In the genomic region with DNA sequence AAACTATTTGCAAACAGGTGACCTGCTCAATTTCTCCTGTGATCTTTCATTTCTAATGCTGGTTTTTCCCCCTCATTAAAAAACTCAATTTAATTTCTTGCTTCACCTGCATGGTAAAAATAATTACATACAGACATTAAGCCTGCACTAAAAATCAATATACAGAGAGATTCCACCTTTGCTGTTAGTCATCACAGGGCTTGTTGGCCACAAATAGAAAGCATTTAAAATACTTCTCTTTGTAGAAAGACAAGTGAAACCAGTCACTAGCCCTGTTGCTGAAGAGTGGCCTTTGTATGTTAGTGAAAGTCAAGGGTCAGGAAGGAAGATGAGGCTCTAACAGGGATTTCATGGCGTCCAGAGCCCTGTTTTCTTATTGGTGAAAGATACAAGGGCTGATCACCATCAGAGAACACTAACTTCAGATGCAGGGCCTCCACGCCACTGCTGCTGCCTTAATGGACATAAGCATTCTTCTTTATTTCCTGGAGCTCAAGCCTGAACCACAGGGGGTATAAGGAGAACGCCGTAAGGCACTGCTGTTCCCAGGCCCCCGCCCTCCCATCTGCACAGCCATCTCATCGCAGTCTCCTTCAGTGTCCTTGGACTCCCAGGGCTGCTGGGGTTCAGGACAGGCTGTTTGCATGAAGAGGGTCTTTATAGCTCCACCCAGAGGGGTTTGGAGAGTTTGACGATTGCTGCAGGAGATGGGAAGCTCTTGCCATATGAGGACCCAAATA, we compare ENCODE assay signal across 1 cellular context.
TF ChIP-seq lines count a peak whose summit lies in the region.

No MANE protein-coding gene starts in this region.

TF ChIP-seq in GM23338, 12 proteins besides CTCF, POLR2A, EP300 and RAD21 (continued from another document):
- TF ChIP-seq, protein P1, sequence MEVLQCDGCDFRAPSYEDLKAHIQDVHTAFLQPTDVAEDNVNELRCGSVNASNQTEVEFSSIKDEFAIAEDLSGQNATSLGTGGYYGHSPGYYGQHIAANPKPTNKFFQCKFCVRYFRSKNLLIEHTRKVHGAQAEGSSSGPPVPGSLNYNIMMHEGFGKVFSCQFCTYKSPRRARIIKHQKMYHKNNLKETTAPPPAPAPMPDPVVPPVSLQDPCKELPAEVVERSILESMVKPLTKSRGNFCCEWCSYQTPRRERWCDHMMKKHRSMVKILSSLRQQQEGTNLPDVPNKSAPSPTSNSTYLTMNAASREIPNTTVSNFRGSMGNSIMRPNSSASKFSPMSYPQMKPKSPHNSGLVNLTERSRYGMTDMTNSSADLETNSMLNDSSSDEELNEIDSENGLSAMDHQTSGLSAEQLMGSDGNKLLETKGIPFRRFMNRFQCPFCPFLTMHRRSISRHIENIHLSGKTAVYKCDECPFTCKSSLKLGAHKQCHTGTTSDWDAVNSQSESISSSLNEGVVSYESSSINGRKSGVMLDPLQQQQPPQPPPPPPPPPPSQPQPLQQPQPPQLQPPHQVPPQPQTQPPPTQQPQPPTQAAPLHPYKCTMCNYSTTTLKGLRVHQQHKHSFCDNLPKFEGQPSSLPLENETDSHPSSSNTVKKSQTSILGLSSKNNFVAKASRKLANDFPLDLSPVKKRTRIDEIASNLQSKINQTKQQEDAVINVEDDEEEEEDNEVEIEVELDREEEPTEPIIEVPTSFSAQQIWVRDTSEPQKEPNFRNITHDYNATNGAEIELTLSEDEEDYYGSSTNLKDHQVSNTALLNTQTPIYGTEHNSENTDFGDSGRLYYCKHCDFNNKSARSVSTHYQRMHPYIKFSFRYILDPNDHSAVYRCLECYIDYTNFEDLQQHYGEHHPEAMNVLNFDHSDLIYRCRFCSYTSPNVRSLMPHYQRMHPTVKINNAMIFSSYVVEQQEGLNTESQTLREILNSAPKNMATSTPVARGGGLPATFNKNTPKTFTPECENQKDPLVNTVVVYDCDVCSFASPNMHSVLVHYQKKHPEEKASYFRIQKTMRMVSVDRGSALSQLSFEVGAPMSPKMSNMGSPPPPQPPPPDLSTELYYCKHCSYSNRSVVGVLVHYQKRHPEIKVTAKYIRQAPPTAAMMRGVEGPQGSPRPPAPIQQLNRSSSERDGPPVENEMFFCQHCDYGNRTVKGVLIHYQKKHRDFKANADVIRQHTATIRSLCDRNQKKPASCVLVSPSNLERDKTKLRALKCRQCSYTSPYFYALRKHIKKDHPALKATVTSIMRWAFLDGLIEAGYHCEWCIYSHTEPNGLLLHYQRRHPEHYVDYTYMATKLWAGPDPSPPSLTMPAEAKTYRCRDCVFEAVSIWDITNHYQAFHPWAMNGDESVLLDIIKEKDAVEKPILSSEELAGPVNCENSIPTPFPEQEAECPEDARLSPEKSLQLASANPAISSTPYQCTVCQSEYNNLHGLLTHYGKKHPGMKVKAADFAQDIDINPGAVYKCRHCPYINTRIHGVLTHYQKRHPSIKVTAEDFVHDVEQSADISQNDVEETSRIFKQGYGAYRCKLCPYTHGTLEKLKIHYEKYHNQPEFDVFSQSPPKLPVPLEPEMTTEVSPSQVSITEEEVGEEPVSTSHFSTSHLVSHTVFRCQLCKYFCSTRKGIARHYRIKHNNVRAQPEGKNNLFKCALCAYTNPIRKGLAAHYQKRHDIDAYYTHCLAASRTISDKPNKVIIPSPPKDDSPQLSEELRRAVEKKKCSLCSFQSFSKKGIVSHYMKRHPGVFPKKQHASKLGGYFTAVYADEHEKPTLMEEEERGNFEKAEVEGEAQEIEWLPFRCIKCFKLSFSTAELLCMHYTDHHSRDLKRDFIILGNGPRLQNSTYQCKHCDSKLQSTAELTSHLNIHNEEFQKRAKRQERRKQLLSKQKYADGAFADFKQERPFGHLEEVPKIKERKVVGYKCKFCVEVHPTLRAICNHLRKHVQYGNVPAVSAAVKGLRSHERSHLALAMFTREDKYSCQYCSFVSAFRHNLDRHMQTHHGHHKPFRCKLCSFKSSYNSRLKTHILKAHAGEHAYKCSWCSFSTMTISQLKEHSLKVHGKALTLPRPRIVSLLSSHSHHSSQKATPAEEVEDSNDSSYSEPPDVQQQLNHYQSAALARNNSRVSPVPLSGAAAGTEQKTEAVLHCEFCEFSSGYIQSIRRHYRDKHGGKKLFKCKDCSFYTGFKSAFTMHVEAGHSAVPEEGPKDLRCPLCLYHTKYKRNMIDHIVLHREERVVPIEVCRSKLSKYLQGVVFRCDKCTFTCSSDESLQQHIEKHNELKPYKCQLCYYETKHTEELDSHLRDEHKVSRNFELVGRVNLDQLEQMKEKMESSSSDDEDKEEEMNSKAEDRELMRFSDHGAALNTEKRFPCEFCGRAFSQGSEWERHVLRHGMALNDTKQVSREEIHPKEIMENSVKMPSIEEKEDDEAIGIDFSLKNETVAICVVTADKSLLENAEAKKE (CRISPR knock-in tag; IDR thresholded peaks at IDR 0.05) = no peak
- TF ChIP-seq NANOG (IDR thresholded peaks at IDR 0.05; ENCODE audit: borderline replicate concordance) (no peak), EZH2 (IDR thresholded peaks at IDR 0.05; ENCODE audit: low read depth, unreplicated experiment) (no peak)
